ENCODE assay signal across 30 cellular contexts in genomic region chr10:86061301-86061873, GRCh38.
"Had no signal": no experiment of that assay in that cellular context is flagged by ENCODE, and none has a peak within 500 bp of the region (broad histone marks: within the 10 kb centered on the region; RNA-seq: fewer than 3 reads in every experiment).

No MANE protein-coding gene starts in this region.

- H2AFZ ChIP-seq: PC-9 had no signal

- H3K4me2 ChIP-seq: PC-9 had no signal

- H3K27ac ChIP-seq: ascending aorta, cardiac muscle cell, PC-9, RWPE1, VCaP had no signal

- ATAC-seq: activated CD8-positive, alpha-beta T cell treated with anti-CD3 and anti-CD28 coated beads for 36 hours; activated T-cell treated with anti-CD3 and anti-CD28 coated beads, Interleukin-2, amount 50 U/mL, for 72 hours; activated T-helper 17 cell treated with anti-CD3 and anti-CD28 coated beads, Interleukin-2, amount 50 U/mL, for 72 hours; Right ventricle myocardium inferior; SK-N-SH treated with all-trans-retinoic acid at 6 μM for 48 hours; T-cell had no signal

- H3K4me3 ChIP-seq: ascending aorta, cardiac muscle cell, PC-9 had no signal

- DNase-seq: activated CD4-positive, alpha-beta T cell treated with anti-CD3 and anti-CD28 coated beads for 1 hour; activated CD4-positive, alpha-beta T cell treated with anti-CD3 and anti-CD28 coated beads, Interleukin-2, amount 10 ng/mL, durations not matched to agents 24 days and 14 days; activated CD4-positive, alpha-beta T cell treated with anti-CD3 and anti-CD28 coated beads, Interleukin-2, amount 50 U/mL, for 4 hours; activated CD4-positive, CD25-positive, alpha-beta regulatory T cell; activated CD8-positive, alpha-beta T cell treated with anti-CD3 and anti-CD28 coated beads for 36 hours; activated effector memory CD4-positive, alpha-beta T cell treated with anti-CD3 and anti-CD28 coated beads, Interleukin-2, amount 50 U/mL, for 16 hours; activated naive CD4-positive, alpha-beta T cell treated with Interleukin-2 at 50 U/mL for 16 hours; activated naive CD8-positive, alpha-beta T cell treated with anti-CD3 and anti-CD28 coated beads, Interleukin-2, amount 10 ng/mL, durations not matched to agents 7 days and 5 days; activated T-cell treated with anti-CD3 and anti-CD28 coated beads, Interleukin-2, amount 50 U/mL, for 1 hour; activated T-cell treated with anti-CD3 and anti-CD28 coated beads, Interleukin-2, amount 50 U/mL, for 72 hours; amygdala; Karpas-422; NCI-H1105; NCI-H1417 treated with DMSO at 0.1 percent for 48 hours; NCI-H2029; NCI-H345; NCI-H524 treated with DMSO at 0.1 percent for 48 hours; NK-92 treated with Interleukin-12 subunit alpha and Interleukin-12 subunit beta, amount 100 ng/mL, for 24 hours; PC-9; SIG-M5; T-cell; T-helper 2 cell; T-helper 9 cell had no signal

- H3K4me1 ChIP-seq: ascending aorta had no signal

- H3K9me3 ChIP-seq: ascending aorta had no signal

- H3K36me3 ChIP-seq: ascending aorta, cardiac muscle cell had no signal

- H3K27me3 ChIP-seq: ascending aorta, cardiac muscle cell had no signal
